In the genomic region with DNA sequence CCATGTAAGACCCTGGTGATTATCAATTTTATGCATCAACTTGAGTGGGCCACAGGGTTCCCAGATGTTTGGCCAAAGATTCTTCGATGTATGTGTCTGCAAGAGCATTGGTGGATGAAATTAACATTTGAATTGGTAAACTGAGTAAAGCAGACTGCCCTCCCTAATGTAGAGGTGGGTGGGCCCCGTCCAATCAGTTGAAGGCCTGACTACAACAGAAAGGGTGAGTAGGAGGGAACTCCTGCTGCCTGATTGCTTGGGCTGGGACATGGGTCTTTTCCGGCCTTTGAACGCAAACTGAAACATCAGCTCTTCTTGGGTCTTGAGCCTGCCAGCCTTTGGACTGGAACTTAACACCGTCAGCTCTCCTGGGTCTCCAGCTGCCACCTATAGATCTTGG, we compare ENCODE assay signal across 8 cellular contexts.
"Had no signal": no experiment of that assay in that cellular context is flagged by ENCODE, and none has a peak within 500 bp of the region (broad histone marks: within the 10 kb centered on the region; RNA-seq: fewer than 3 reads in every experiment).

No MANE protein-coding gene starts in this region.

- FAIRE-seq: G401.6, GM12878, GM12891, GM12892, GM18507, GM19239 had no signal

- DNase-seq: GDM1, GF-D8 had no signal

- ATAC-seq: GM12878 had no signal

- H3K4me3 ChIP-seq: GM12878 had no signal
